Comparison of ENCODE assay signal across 7 cellular contexts in the genomic region with DNA sequence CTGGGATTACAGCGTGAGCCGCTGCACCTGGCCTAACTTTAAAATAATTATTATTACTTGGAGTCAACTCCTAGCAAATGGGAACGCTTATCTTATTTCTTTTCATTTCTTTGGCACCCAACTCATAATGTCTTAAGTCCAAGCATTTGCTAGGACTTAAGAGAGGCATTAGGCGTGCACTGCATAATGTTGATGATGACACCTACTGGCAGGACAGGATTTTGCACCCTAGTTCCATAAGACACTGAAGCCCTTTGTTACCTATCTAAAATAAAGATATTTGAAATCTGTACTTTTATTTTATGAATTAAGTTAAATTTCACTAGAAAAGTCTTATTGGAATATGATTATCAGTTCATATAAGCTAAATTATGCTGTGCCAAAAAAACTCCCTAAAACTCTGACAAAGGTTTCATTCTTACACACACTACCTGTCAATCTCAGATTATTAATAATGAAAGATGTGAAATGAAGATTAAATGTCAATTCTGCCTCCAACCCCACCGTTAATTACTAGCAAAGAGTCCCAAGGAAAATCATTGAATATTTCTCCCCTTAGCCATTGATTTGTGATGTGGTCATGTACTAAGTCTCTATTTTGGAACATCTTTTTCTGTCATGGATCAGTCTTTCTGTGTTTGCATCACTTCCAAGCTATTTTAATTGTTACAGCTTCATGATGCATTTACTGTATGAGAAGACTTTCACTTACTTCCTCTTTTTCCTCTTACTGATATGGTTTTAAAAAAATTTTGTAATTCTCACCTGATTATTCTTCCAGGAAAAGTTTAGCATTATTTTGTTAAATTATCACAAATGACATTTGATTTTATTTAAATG. TPM values are rescaled to one million over a fixed set of nuclear protein-coding genes. Genes with fewer than 3 reads are reported as not detected.
DNase-seq lines count a peak whose midpoint lies in the region; ATAC-seq and TF ChIP-seq lines count a peak whose summit lies in the region.

No MANE protein-coding gene starts in this region.

- no peaks in the 10 kb centered on the region for H3F3A ChIP-seq in DOHH2 (ENCODE audit: control insufficient read depth, insufficient read depth)
- H3F3A ChIP-seq in Loucy (ENCODE audit: low read depth) = no peaks in the 10 kb centered on the region

- H4K20me1 ChIP-seq in DOHH2 (ENCODE audit: control insufficient read depth, insufficient read depth, low read depth, low read length) (no peaks in the 10 kb centered on the region), Loucy (ENCODE audit: insufficient read depth, low read length, poor library complexity, severe bottlenecking) (no peaks in the 10 kb centered on the region)

- H3K27ac ChIP-seq in DOHH2 (ENCODE audit: low read depth, low read length) = no peak overlapping the region
- H3K27ac ChIP-seq in brain microvascular endothelial cell = no peak overlapping the region

- H3K9me3 ChIP-seq in DOHH2 (ENCODE audit: control insufficient read depth, insufficient read depth, low read length) (no peaks in the 10 kb centered on the region; the same call in 1 of the 2 replicates), Loucy (ENCODE audit: insufficient read depth, low read depth, low read length) (no peaks in the 10 kb centered on the region)

- no peak overlapping the region for H3K4me3 ChIP-seq in DOHH2 (ENCODE audit: low read length)
- H3K4me3 ChIP-seq in Loucy (ENCODE audit: low read length, poor library complexity, severe bottlenecking) = no peak overlapping the region
- H3K4me3 ChIP-seq in brain microvascular endothelial cell (ENCODE audit: low read depth, low read length) = no peak overlapping the region

- H3K79me2 ChIP-seq in DOHH2 (ENCODE audit: control insufficient read depth, low read length) (no peaks in the 10 kb centered on the region), Loucy (ENCODE audit: insufficient read depth, low read length) (no peaks in the 10 kb centered on the region)

- DNase-seq in brain microvascular endothelial cell (peak; percentile 79), lung microvascular endothelial cell (ENCODE audit: low read depth in 2 of 2) (peak; percentile 53 to 76)
- no peak for DNase-seq in activated CD8-positive, alpha-beta memory T cell treated with anti-CD3 and anti-CD28 coated beads, Interleukin-2, amount 50 U/mL, for 48 hours

- H3K4me1 ChIP-seq in DOHH2 (ENCODE audit: control insufficient read depth, low read length) (no peaks in the 10 kb centered on the region), Loucy (ENCODE audit: insufficient read depth, low read length, poor library complexity, severe bottlenecking) (no peaks in the 10 kb centered on the region)

- H3K27me3 ChIP-seq in DOHH2 (ENCODE audit: control insufficient read depth, low read length) = no peaks in the 10 kb centered on the region
- H3K27me3 ChIP-seq in Loucy (ENCODE audit: insufficient read depth, low read length, poor library complexity, severe bottlenecking) = no peaks in the 10 kb centered on the region
- no peaks in the 10 kb centered on the region for H3K27me3 ChIP-seq in brain microvascular endothelial cell (replicated peaks)

- H3K9ac ChIP-seq in Loucy (ENCODE audit: low read depth, low read length, poor library complexity, severe bottlenecking) = no peak overlapping the region

- no peaks in the 10 kb centered on the region for H3K9me2 ChIP-seq in DOHH2 (replicated peaks; ENCODE audit: control insufficient read depth, low read length)
- H3K9me2 ChIP-seq in Loucy (replicated peaks; ENCODE audit: low read depth, low read length) = no peaks in the 10 kb centered on the region

- ATAC-seq in GM19351 (IDR thresholded peaks at IDR 0.05; ENCODE audit: unreplicated experiment) = peak; percentile 73
- no peak for ATAC-seq in HG03571 (IDR thresholded peaks at IDR 0.05; ENCODE audit: unreplicated experiment)

- H3K36me3 ChIP-seq in DOHH2 (ENCODE audit: control insufficient read depth, low read length) (no peaks in the 10 kb centered on the region), Loucy (ENCODE audit: insufficient read depth, low read length) (no peaks in the 10 kb centered on the region), brain microvascular endothelial cell (replicated peaks) (no peaks in the 10 kb centered on the region)

- peak; percentile 58 for TF ChIP-seq CTCF in DOHH2 (IDR thresholded peaks at IDR 0.05; ENCODE audit: low read depth, low read length, poor library complexity, severe bottlenecking)
- peak; percentile 87 for TF ChIP-seq CTCF in Loucy (conservative IDR thresholded peaks at IDR 0.05; ENCODE audit: low read length)
- TF ChIP-seq CTCF in brain microvascular endothelial cell (IDR thresholded peaks at IDR 0.05; ENCODE audit: low read depth, low read length, missing control alignments) = peak; percentile 77

- in situ Hi-C loops in brain microvascular endothelial cell (cut with HindIII; ENCODE audit: low pct_ligation_motif_present, low sequenced_read_pairs) = no loop called here

- no peak overlapping the region for H3K4me2 ChIP-seq in DOHH2 (ENCODE audit: low read length)
- H3K4me2 ChIP-seq in Loucy (ENCODE audit: low read depth, low read length, poor library complexity, severe bottlenecking) = no peak overlapping the region

- H2AFZ ChIP-seq in Loucy (ENCODE audit: low read length) = no peak overlapping the region

RNA-seq across cellular contexts. Expression of a gene that starts 12.7 kb away (rescaled TPM):
- total RNA-seq in lung microvascular endothelial cell = 0.79 and 2.2 TPM in 2 replicates
